In the genomic region with DNA sequence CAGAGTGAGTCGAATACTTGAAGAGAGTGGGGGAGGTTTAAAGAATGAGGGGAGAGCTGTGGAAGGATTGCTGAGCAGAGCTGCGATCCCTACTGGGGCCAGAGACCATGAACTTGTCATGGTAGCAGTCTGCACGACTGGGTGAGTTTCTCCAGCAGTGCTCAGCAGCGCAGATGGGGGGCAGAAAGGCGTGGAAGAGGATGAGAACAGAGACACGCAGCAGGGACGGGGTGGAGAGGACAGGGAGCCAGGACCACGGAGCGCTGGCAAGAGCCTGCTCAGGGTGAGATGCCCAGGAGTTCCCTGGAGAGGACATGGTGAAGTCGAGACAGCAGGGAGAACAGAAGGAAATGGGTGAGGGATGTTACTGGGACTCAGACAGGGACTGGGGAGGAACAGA, we compare ENCODE assay signal across 2 cellular contexts.
TF ChIP-seq lines count a peak whose summit lies in the region.

No MANE protein-coding gene starts in this region.

TF ChIP-seq in H1, 55 proteins besides CTCF, POLR2A, EP300 and RAD21:
- TF ChIP-seq HDAC2 (IDR thresholded peaks at IDR 0.05; ENCODE audit: borderline replicate concordance in 1 of 2, low read depth in 2 of 2, low read length in 2 of 2) (no peak), RBBP5 (IDR thresholded peaks at IDR 0.05; ENCODE audit: borderline replicate concordance, low read depth, low read length) (no peak), KDM4A (IDR thresholded peaks at IDR 0.05; ENCODE audit: low read depth, low read length, severe bottlenecking) (no peak)

TF ChIP-seq in SK-N-SH treated with all-trans-retinoic acid at 6 μM for 48 hours, 23 proteins besides CTCF, POLR2A, EP300 and RAD21:
- no peak for TF ChIP-seq ESRRG (CRISPR knock-in tag; IDR thresholded peaks at IDR 0.05)
- TF ChIP-seq SNAI2 (CRISPR knock-in tag; IDR thresholded peaks at IDR 0.05) = no peak
- no peak for TF ChIP-seq CSDC2 (CRISPR knock-in tag; IDR thresholded peaks at IDR 0.05)
- TF ChIP-seq PPARA (CRISPR knock-in tag; IDR thresholded peaks at IDR 0.05; ENCODE audit: borderline replicate concordance) = no peak
- no peak for TF ChIP-seq ZNF8 (CRISPR knock-in tag; IDR thresholded peaks at IDR 0.05)
- TF ChIP-seq RARB (CRISPR knock-in tag; IDR thresholded peaks at IDR 0.05) = no peak
- TF ChIP-seq, protein P1, sequence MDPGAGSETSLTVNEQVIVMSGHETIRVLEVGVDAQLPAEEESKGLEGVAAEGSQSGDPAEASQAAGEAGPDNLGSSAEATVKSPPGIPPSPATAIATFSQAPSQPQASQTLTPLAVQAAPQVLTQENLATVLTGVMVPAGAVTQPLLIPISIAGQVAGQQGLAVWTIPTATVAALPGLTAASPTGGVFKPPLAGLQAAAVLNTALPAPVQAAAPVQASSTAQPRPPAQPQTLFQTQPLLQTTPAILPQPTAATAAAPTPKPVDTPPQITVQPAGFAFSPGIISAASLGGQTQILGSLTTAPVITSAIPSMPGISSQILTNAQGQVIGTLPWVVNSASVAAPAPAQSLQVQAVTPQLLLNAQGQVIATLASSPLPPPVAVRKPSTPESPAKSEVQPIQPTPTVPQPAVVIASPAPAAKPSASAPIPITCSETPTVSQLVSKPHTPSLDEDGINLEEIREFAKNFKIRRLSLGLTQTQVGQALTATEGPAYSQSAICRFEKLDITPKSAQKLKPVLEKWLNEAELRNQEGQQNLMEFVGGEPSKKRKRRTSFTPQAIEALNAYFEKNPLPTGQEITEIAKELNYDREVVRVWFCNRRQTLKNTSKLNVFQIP (CRISPR knock-in tag; IDR thresholded peaks at IDR 0.05; ENCODE audit: borderline replicate concordance, low read depth) = no peak
- TF ChIP-seq GLIS3 (CRISPR knock-in tag; IDR thresholded peaks at IDR 0.05) = no peak
